ENCODE assay signal across 9 cellular contexts in genomic region chr17:45230787-45231480, GRCh38. TPM values are rescaled to one million over a fixed set of nuclear protein-coding genes. Genes with fewer than 3 reads are reported as not detected.
DNase-seq lines count a peak whose midpoint lies in the region; ATAC-seq and TF ChIP-seq lines count a peak whose summit lies in the region.
"Had no signal": no experiment of that assay in that cellular context is flagged by ENCODE, and none has a peak within 500 bp of the region (broad histone marks: within the 10 kb centered on the region; RNA-seq: fewer than 3 reads in every experiment).

No MANE protein-coding gene starts in this region.

- H3K27me3 ChIP-seq in SU-DHL-6 (ENCODE audit: low read length) (no peaks in the 10 kb centered on the region), upper lobe of right lung (no peaks in the 10 kb centered on the region)

- peaks cover 45% of the 10 kb centered on the region for H3F3A ChIP-seq in SU-DHL-6 (ENCODE audit: insufficient read depth)

- DNase-seq in Right ventricle myocardium superior: peak; percentile 83
- DNase-seq in cardiac septum (ENCODE audit: low spot score): no peak
- DNase-seq in fibroblast of pulmonary artery (ENCODE audit: low read depth): peak; percentile 60
- DNase-seq in upper lobe of right lung: no peak
- DNase-seq in GM10266 (ENCODE audit: extremely low spot score): no peak
- no peak for DNase-seq in GF-D8 (lab: John Stamatoyannopoulos, UW)
- DNase-seq: DMS153 had no signal

- no peak overlapping the region for H2AFZ ChIP-seq in SU-DHL-6 (ENCODE audit: low read depth, low read length, severe bottlenecking)

- H3K79me2 ChIP-seq in SU-DHL-6 (ENCODE audit: insufficient read depth, low read length): peaks cover 42% of the 10 kb centered on the region

- H3K4me1 ChIP-seq in upper lobe of right lung: peaks cover 39% of the 10 kb centered on the region

- intact Hi-C loops in Right ventricle myocardium superior (cut with DNase I) (no loop called here), cardiac septum (cut with DNase I) (no loop called here), upper lobe of right lung (cut with DNase I) (no loop called here)

- H4K20me1 ChIP-seq in SU-DHL-6 (ENCODE audit: low read depth, low read length): no peaks in the 10 kb centered on the region

- no peak for TF ChIP-seq CTCF in SU-DHL-6 (IDR thresholded peaks at IDR 0.05; ENCODE audit: insufficient read depth, low read length, poor library complexity, severe bottlenecking)
- TF ChIP-seq CTCF in fibroblast of pulmonary artery (IDR thresholded peaks at IDR 0.05; ENCODE audit: low read length, missing control alignments): no peak
- no peak for TF ChIP-seq CTCF in upper lobe of right lung (IDR thresholded peaks at IDR 0.05)
- TF ChIP-seq CTCF in GM10266 (IDR thresholded peaks at IDR 0.05; ENCODE audit: control insufficient read depth, insufficient read depth, low read depth, missing control alignments): no peak

- H3K9me3 ChIP-seq in SU-DHL-6 (ENCODE audit: insufficient read depth, low read length) (no peaks in the 10 kb centered on the region), upper lobe of right lung (no peaks in the 10 kb centered on the region)

- H3K36me3 ChIP-seq in SU-DHL-6 (ENCODE audit: low read length): no peaks in the 10 kb centered on the region
- peaks cover 6% of the 10 kb centered on the region for H3K36me3 ChIP-seq in upper lobe of right lung

- ATAC-seq in Right ventricle myocardium superior (ENCODE audit: poor library complexity) (no peak), upper lobe of right lung (no peak), GM21360 (IDR thresholded peaks at IDR 0.05; ENCODE audit: unreplicated experiment) (no peak)

- peak overlapping the region; percentile 98 for H3K9ac ChIP-seq in SU-DHL-6 (ENCODE audit: low read length)

- H3K4me2 ChIP-seq in SU-DHL-6 (ENCODE audit: low read depth, low read length, poor library complexity, severe bottlenecking): peak overlapping the region; percentile 92

- no peak overlapping the region for H3K4me3 ChIP-seq in SU-DHL-6 (ENCODE audit: insufficient read depth, low read length, poor library complexity, severe bottlenecking)
- no peak overlapping the region for H3K4me3 ChIP-seq in fibroblast of pulmonary artery (replicated peaks; ENCODE audit: low read depth, low read length)
- H3K4me3 ChIP-seq in upper lobe of right lung: no peak overlapping the region

- no peaks in the 10 kb centered on the region for H3K9me2 ChIP-seq in SU-DHL-6 (replicated peaks; ENCODE audit: insufficient read depth, low read length)

- peak overlapping the region; percentile 99 for H3K27ac ChIP-seq in SU-DHL-6 (ENCODE audit: low read depth, low read length)
- peak overlapping the region; percentile 30 for H3K27ac ChIP-seq in upper lobe of right lung

RNA-seq across cellular contexts. Expression of gene FMNL1, which starts 9.2 kb away (rescaled TPM):
- total RNA-seq in Right ventricle myocardium superior: 12.0 TPM
- 12.2 TPM for total RNA-seq in cardiac septum
- 62.3 TPM for total RNA-seq in upper lobe of right lung

RNA-seq across cellular contexts. Expression of gene SPATA32, which starts 31.0 kb away (rescaled TPM):
- total RNA-seq in Right ventricle myocardium superior (not detected), cardiac septum (not detected), upper lobe of right lung (not detected)

Comparison
In these comparisons a context has a peak if more than half of its experiments do, and no peak if none do; other contexts are left out.
1. DNase-seq: peak in Right ventricle myocardium superior (single experiment) and fibroblast of pulmonary artery (single experiment); none in cardiac septum (single experiment), upper lobe of right lung (single experiment), GM10266 (single experiment) and GF-D8 (single experiment).